ENCODE assay signal across 8 cellular contexts in genomic region chr15:80060490-80061006, GRCh38. TPM values are rescaled to one million over a fixed set of nuclear protein-coding genes. Genes with fewer than 3 reads are reported as not detected.
DNase-seq lines count a peak whose midpoint lies in the region; ATAC-seq and TF ChIP-seq lines count a peak whose summit lies in the region.
"Not testable (repeated sequence)": the region's sequence is repeated elsewhere in the genome, so short reads cannot be mapped to it uniquely, and the experiment has no call there.

No MANE protein-coding gene starts in this region.

- H3K4me1 ChIP-seq in BLaER1 treated with 17β-estradiol and CSF1 and Interleukin-3, amounts not matched to agents 10 nM and 100 nM = peaks cover 25 to 37% (median 33%) of the 10 kb centered on the region in 10 experiments
- H3K4me1 ChIP-seq in OCI-LY1 (ENCODE audit: insufficient read depth, low read length, severe bottlenecking) (peaks cover 53% of the 10 kb centered on the region), left ventricle myocardium inferior (peaks cover 42% of the 10 kb centered on the region)

- ATAC-seq in naive thymus-derived CD8-positive, alpha-beta T cell = not testable (repeated sequence)

- peak overlapping the region; percentile 61 to 93 (median 80) for H3K4me2 ChIP-seq in BLaER1 treated with 17β-estradiol and CSF1 and Interleukin-3, amounts not matched to agents 10 nM and 100 nM
- peak overlapping the region; percentile 73 for H3K4me2 ChIP-seq in OCI-LY1 (ENCODE audit: low read length)

- not testable (repeated sequence) for H3F3A ChIP-seq in OCI-LY1 (ENCODE audit: insufficient read depth, low read length)

- H3K9me2 ChIP-seq in OCI-LY1 (ENCODE audit: low read depth, low read length) = not testable (repeated sequence)

- not testable (repeated sequence) for H3K36me3 Mint-ChIP-seq in activated CD4-positive, alpha-beta memory T cell treated with anti-CD3 and anti-CD28 coated beads, Interleukin-2, amount 10 ng/mL, durations not matched to agents 7 days and 5 days (ENCODE audit: low read depth); naive thymus-derived CD8-positive, alpha-beta T cell

- CTCF ChIA-PET in activated CD4-positive, alpha-beta memory T cell treated with anti-CD3 and anti-CD28 coated beads, Interleukin-2, amount 10 ng/mL, durations not matched to agents 7 days and 5 days (lab: Charles Lee) = interaction anchor here (1.0 to 2.9 kb wide), 11 partner anchors 9 to 173 kb away, joined by 3 to 8 read pairs (median 3); no protein-coding TSS in a partner anchor

- POLR2A ChIA-PET in activated CD4-positive, alpha-beta memory T cell treated with anti-CD3 and anti-CD28 coated beads, Interleukin-2, amount 10 ng/mL, durations not matched to agents 7 days and 5 days (lab: Charles Lee) = interaction anchor here (0.8 to 3.6 kb wide), 23 partner anchors 10 to 281 kb away, joined by 3 to 28 read pairs (median 4); partner anchors contain the start of genes BCL2A1, FAH and MTHFS
- POLR2A ChIA-PET in naive thymus-derived CD8-positive, alpha-beta T cell (lab: Charles Lee) = interaction anchor here (0.6 to 3.0 kb wide), 14 partner anchors 11 to 1206 kb away, joined by 3 to 21 read pairs (median 6); partner anchors contain the start of genes BCL2A1, FAH and MTHFS

- H3K4me3 ChIP-seq in BLaER1 treated with 17β-estradiol and CSF1 and Interleukin-3, amounts not matched to agents 10 nM and 100 nM = peak overlapping the region; percentile 68 to 98 (median 89)
- H3K4me3 ChIP-seq in HFF-Myc (replicated peaks; ENCODE audit: low read depth, low read length) (peak overlapping the region; percentile 56), OCI-LY1 (ENCODE audit: low read depth, low read length, poor library complexity, severe bottlenecking) (peak overlapping the region; percentile 84), left ventricle myocardium inferior (peak overlapping the region; percentile 93)

- not testable (repeated sequence) for DNase-seq in HFF-Myc (ENCODE audit: extremely low read depth, low read depth); left ventricle myocardium inferior
- DNase-seq in activated CD4-positive, alpha-beta memory T cell treated with anti-CD3 and anti-CD28 coated beads, Interleukin-2, amount 10 ng/mL, durations not matched to agents 7 days and 5 days = peak; percentile 31
- peak; percentile 5 for DNase-seq in central memory CD4-positive, alpha-beta T cell
- peak in 2 of 10 donors; percentile 12 to 26 for DNase-seq in naive thymus-derived CD8-positive, alpha-beta T cell
- DNase-seq in stimulated activated CD8-positive, alpha-beta memory T cell treated with anti-CD3 and anti-CD28 coated beads, Interleukin-4, amount 100 ng/mL, for 48 hours = peak; percentile 55

- peak overlapping the region; percentile 81 for H3K4me3 Mint-ChIP-seq in activated CD4-positive, alpha-beta memory T cell treated with anti-CD3 and anti-CD28 coated beads, Interleukin-2, amount 10 ng/mL, durations not matched to agents 7 days and 5 days
- H3K4me3 Mint-ChIP-seq in naive thymus-derived CD8-positive, alpha-beta T cell = peak overlapping the region; percentile 82 to 98 (median 92)

- H3K4me1 Mint-ChIP-seq in activated CD4-positive, alpha-beta memory T cell treated with anti-CD3 and anti-CD28 coated beads, Interleukin-2, amount 10 ng/mL, durations not matched to agents 7 days and 5 days = peaks cover 49% of the 10 kb centered on the region
- H3K4me1 Mint-ChIP-seq in naive thymus-derived CD8-positive, alpha-beta T cell = peaks cover 13 to 49% (median 39%) of the 10 kb centered on the region in 4 donors

- peaks cover 0 to 23% (median 13%) of the 10 kb centered on the region in 11 experiments; a peak in 8 of 22 replicates for H3K27me3 ChIP-seq in BLaER1 treated with 17β-estradiol and CSF1 and Interleukin-3, amounts not matched to agents 10 nM and 100 nM
- not testable (repeated sequence) for H3K27me3 ChIP-seq in OCI-LY1 (ENCODE audit: insufficient read depth, low read length); left ventricle myocardium inferior (ENCODE audit: low read depth)

- H3K27ac ChIP-seq in BLaER1 treated with 17β-estradiol and CSF1 and Interleukin-3, amounts not matched to agents 10 nM and 100 nM = peak overlapping the region; percentile 86 to 95 (median 91)
- H3K27ac ChIP-seq in OCI-LY1 (ENCODE audit: low read depth, low read length, poor library complexity, severe bottlenecking) (peak overlapping the region; percentile 86), left ventricle myocardium inferior (replicated peaks) (peak overlapping the region; percentile 92)

- H3K9me3 ChIP-seq in BLaER1 treated with 17β-estradiol and CSF1 and Interleukin-3, amounts not matched to agents 10 nM and 100 nM (replicated peaks in 1 of 11); OCI-LY1 (ENCODE audit: low read length); left ventricle myocardium inferior (replicated peaks): not testable (repeated sequence)

- H3K9ac ChIP-seq in BLaER1 treated with 17β-estradiol and CSF1 and Interleukin-3, amounts not matched to agents 10 nM and 100 nM = peak overlapping the region; percentile 84 to 96 (median 93)
- H3K9ac ChIP-seq in OCI-LY1 (ENCODE audit: low read length) = peak overlapping the region; percentile 90

- H3K79me2 ChIP-seq in OCI-LY1 (ENCODE audit: insufficient read depth, low read length) = peaks cover 56% of the 10 kb centered on the region

- H3K36me3 ChIP-seq in BLaER1 treated with 17β-estradiol and CSF1 and Interleukin-3, amounts not matched to agents 10 nM and 100 nM; OCI-LY1 (ENCODE audit: insufficient read depth, low read length); left ventricle myocardium inferior: not testable (repeated sequence)

- TF ChIP-seq CTCF in HFF-Myc (IDR thresholded peaks at IDR 0.05; ENCODE audit: low read depth, low read length, missing control alignments); OCI-LY1 (IDR thresholded peaks at IDR 0.05; ENCODE audit: low read length); left ventricle myocardium inferior (IDR thresholded peaks at IDR 0.05; ENCODE audit: borderline replicate concordance): not testable (repeated sequence)

- H3K27ac Mint-ChIP-seq in activated CD4-positive, alpha-beta memory T cell treated with anti-CD3 and anti-CD28 coated beads, Interleukin-2, amount 10 ng/mL, durations not matched to agents 7 days and 5 days = peak overlapping the region; percentile 90
- peak overlapping the region; percentile 88 to 98 (median 94) for H3K27ac Mint-ChIP-seq in naive thymus-derived CD8-positive, alpha-beta T cell

- H3K9me3 Mint-ChIP-seq in activated CD4-positive, alpha-beta memory T cell treated with anti-CD3 and anti-CD28 coated beads, Interleukin-2, amount 10 ng/mL, durations not matched to agents 7 days and 5 days; naive thymus-derived CD8-positive, alpha-beta T cell: not testable (repeated sequence)

- H4K20me1 ChIP-seq in BLaER1 treated with 17β-estradiol and CSF1 and Interleukin-3, amounts not matched to agents 10 nM and 100 nM = peaks cover 29 to 55% (median 47%) of the 10 kb centered on the region in 11 experiments; a peak in 21 of 22 replicates
- not testable (repeated sequence) for H4K20me1 ChIP-seq in OCI-LY1 (ENCODE audit: insufficient read depth, low read length)

- intact Hi-C loops in left ventricle myocardium inferior (cut with micrococcal nuclease) = not testable (repeated sequence)

- not testable (repeated sequence) for H2AFZ ChIP-seq in OCI-LY1 (ENCODE audit: low read length)

- H3K27me3 Mint-ChIP-seq in activated CD4-positive, alpha-beta memory T cell treated with anti-CD3 and anti-CD28 coated beads, Interleukin-2, amount 10 ng/mL, durations not matched to agents 7 days and 5 days; naive thymus-derived CD8-positive, alpha-beta T cell: not testable (repeated sequence)

RNA-seq across cellular contexts. Expression of gene ZFAND6, which starts 1.1 kb away (rescaled TPM):
- total RNA-seq in activated CD4-positive, alpha-beta memory T cell treated with anti-CD3 and anti-CD28 coated beads, Interleukin-2, amount 10 ng/mL, durations not matched to agents 7 days and 5 days = 10 to 100 TPM; 46.7 to 48.7 TPM
- 75.0 TPM for total RNA-seq in left ventricle myocardium inferior
- total RNA-seq in naive thymus-derived CD8-positive, alpha-beta T cell = 10 to 100 TPM; 70.4 to 71.9 TPM
- 100 to 1,000 TPM in 2 of 3 donors, 10 to 100 TPM in 1; 100.0 to 105 (median 104) TPM for polyA plus RNA-seq in naive thymus-derived CD8-positive, alpha-beta T cell
